Comparison of ENCODE assay signal across 8 cellular contexts in the genomic region with DNA sequence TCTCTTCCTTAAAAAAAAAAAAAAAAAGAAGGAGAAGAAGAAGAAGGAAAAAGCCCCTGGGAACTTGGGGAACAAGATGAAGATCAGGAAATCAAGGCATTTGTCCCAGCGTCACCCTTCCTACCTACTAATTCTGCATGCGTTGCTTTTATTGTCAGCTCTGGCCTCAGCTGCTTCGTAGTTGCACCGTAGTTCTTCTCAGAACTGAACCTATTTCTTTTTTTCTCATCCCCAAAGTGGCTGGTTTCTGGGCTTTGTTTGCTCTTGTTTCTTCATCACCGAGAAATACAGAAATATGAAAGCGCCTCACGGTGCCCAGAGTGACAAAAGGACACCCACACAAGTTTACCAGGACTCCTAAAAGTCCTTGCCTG. TPM values are rescaled to one million over a fixed set of nuclear protein-coding genes. Genes with fewer than 3 reads are reported as not detected.
A peak's percentile ranks its signal among the peaks of the same experiment; 100 is the strongest.
DNase-seq lines count a peak whose midpoint lies in the region; ATAC-seq, FAIRE-seq and TF ChIP-seq lines count a peak whose summit lies in the region.

No MANE protein-coding gene starts in this region.

- no peak overlapping the region for H3K27ac ChIP-seq in keratinocyte (ENCODE audit: control insufficient read depth, insufficient read depth, low read length)
- H3K27ac ChIP-seq in stomach smooth muscle (ENCODE audit: low read length): no peak overlapping the region
- H3K27ac ChIP-seq in pancreas: no peak overlapping the region

- H3K27ac Mint-ChIP-seq in activated CD4-positive, alpha-beta T cell treated with anti-CD3 and anti-CD28 coated beads, Interleukin-2, amount 10 ng/mL, durations not matched to agents 24 days and 14 days: no peak overlapping the region

- H3K4me1 ChIP-seq in keratinocyte (ENCODE audit: control insufficient read depth, extremely low read depth, insufficient read depth, low read length): no peaks in the 10 kb centered on the region
- peaks cover 11% of the 10 kb centered on the region for H3K4me1 ChIP-seq in stomach smooth muscle (ENCODE audit: control insufficient read depth, insufficient read depth, low read length)
- no peaks in the 10 kb centered on the region for H3K4me1 ChIP-seq in pancreas

- H3K4me3 ChIP-seq in astrocyte of the cerebellum (ENCODE audit: low read depth, low read length) (peak overlapping the region; percentile 51), keratinocyte (ENCODE audit: control insufficient read depth in 2 of 3, extremely low read depth in 1 of 3, insufficient read depth in 2 of 3, low read depth in 1 of 3, low read length in 3 of 3) (peak overlapping the region in 1 of 3 experiments; percentile 24), stomach smooth muscle (ENCODE audit: low read length in 2 of 2) (peak overlapping the region; percentile 70 to 79), pancreas (peak overlapping the region in 2 of 4 donors; percentile 34 to 40)

- FAIRE-seq in keratinocyte (lab: Jason Lieb, UNC) (no peak), pancreas (lab: Jason Lieb, UNC) (no peak)

- no peaks in the 10 kb centered on the region for H3K36me3 ChIP-seq in keratinocyte (ENCODE audit: control insufficient read depth in 2 of 2, extremely low read depth in 1 of 2, insufficient read depth in 2 of 2, low read length in 2 of 2)
- H3K36me3 ChIP-seq in stomach smooth muscle (ENCODE audit: control insufficient read depth in 2 of 2, insufficient read depth in 2 of 2, low read length in 2 of 2): no peaks in the 10 kb centered on the region
- H3K36me3 ChIP-seq in pancreas: no peaks in the 10 kb centered on the region

- dilution Hi-C loops in keratinocyte (cut with MboI; ENCODE audit: extremely low pct_ligation_motif_present, low sequenced_read_pairs): no loop called here

- WGBS in pancreas, 2 donors: 15 to 25% methylated on average over 7 of the region's 7 CpGs

- no peak for DNase-seq in activated CD4-positive, alpha-beta T cell treated with anti-CD3 and anti-CD28 coated beads, Interleukin-2, amount 10 ng/mL, durations not matched to agents 24 days and 14 days
- no peak for DNase-seq in activated CD4-positive, alpha-beta T cell treated with anti-CD3 and anti-CD28 coated beads, Interleukin-2, amount 50 U/mL, for 1 hour
- DNase-seq in astrocyte of the cerebellum (ENCODE audit: low read depth) (no peak), keratinocyte (ENCODE audit: low read depth, low spot score) (no peak), pancreas (no peak), SW480 (ENCODE audit: low spot score) (no peak), SHP77 treated with DMSO at 0.1 percent for 48 hours (lab: John Stamatoyannopoulos, UW) (no peak)

- TF ChIP-seq CTCF in astrocyte of the cerebellum (IDR thresholded peaks at IDR 0.05; ENCODE audit: low read depth, low read length, missing control alignments) (no peak), keratinocyte (optimal IDR thresholded peaks at IDR 0.05 in 1 of 3, IDR thresholded peaks at IDR 0.05 in 1 of 3, conservative IDR thresholded peaks at IDR 0.05 in 1 of 3; ENCODE audit: extremely low read depth in 1 of 3, insufficient read depth in 2 of 3, low read length in 3 of 3) (no peak), pancreas (IDR thresholded peaks at IDR 0.05) (no peak)

- peaks cover 6% of the 10 kb centered on the region for H3K4me1 Mint-ChIP-seq in activated CD4-positive, alpha-beta T cell treated with anti-CD3 and anti-CD28 coated beads, Interleukin-2, amount 10 ng/mL, durations not matched to agents 24 days and 14 days

- in situ Hi-C loops in astrocyte of the cerebellum (cut with HindIII; ENCODE audit: low sequenced_read_pairs): no loop called here

- H2AFZ ChIP-seq in keratinocyte (ENCODE audit: control insufficient read depth, low read length): no peak overlapping the region

- intact Hi-C loops in activated CD4-positive, alpha-beta T cell treated with anti-CD3 and anti-CD28 coated beads, Interleukin-2, amount 10 ng/mL, durations not matched to agents 24 days and 14 days (cut with micrococcal nuclease): no loop called here
- intact Hi-C loops in pancreas (cut with DNase I): no loop called here

- H3K9me1 ChIP-seq in keratinocyte (ENCODE audit: control insufficient read depth, extremely low read depth, insufficient read depth, low read length): no peaks in the 10 kb centered on the region

- H4K20me1 ChIP-seq in keratinocyte (ENCODE audit: control insufficient read depth, extremely low read depth, insufficient read depth, low read length): no peaks in the 10 kb centered on the region

- H3K27me3 ChIP-seq in keratinocyte (ENCODE audit: control insufficient read depth, extremely low read depth, insufficient read depth, low read length): peaks cover 27% of the 10 kb centered on the region
- H3K27me3 ChIP-seq in stomach smooth muscle (ENCODE audit: control insufficient read depth in 1 of 2, insufficient read depth in 2 of 2, low read length in 2 of 2): peaks cover 0 to 5% of the 10 kb centered on the region in 2 donors
- H3K27me3 ChIP-seq in pancreas: peaks cover 0 to 5% (median 0%) of the 10 kb centered on the region in 4 donors

- H3K79me2 ChIP-seq in keratinocyte (ENCODE audit: control insufficient read depth, insufficient read depth, low read length): no peaks in the 10 kb centered on the region

- peaks cover 44% of the 10 kb centered on the region for H3K27me3 Mint-ChIP-seq in activated CD4-positive, alpha-beta T cell treated with anti-CD3 and anti-CD28 coated beads, Interleukin-2, amount 10 ng/mL, durations not matched to agents 24 days and 14 days

- H3K9me3 ChIP-seq in keratinocyte (ENCODE audit: control insufficient read depth, low read depth, low read length): no peaks in the 10 kb centered on the region
- no peaks in the 10 kb centered on the region for H3K9me3 ChIP-seq in stomach smooth muscle (ENCODE audit: control insufficient read depth in 2 of 2, low read length in 2 of 2)
- H3K9me3 ChIP-seq in pancreas: no peaks in the 10 kb centered on the region

- no peak for ATAC-seq in pancreas

- H3K9me3 Mint-ChIP-seq in activated CD4-positive, alpha-beta T cell treated with anti-CD3 and anti-CD28 coated beads, Interleukin-2, amount 10 ng/mL, durations not matched to agents 24 days and 14 days: no peaks in the 10 kb centered on the region

- no peaks in the 10 kb centered on the region for H3K36me3 Mint-ChIP-seq in activated CD4-positive, alpha-beta T cell treated with anti-CD3 and anti-CD28 coated beads, Interleukin-2, amount 10 ng/mL, durations not matched to agents 24 days and 14 days (ENCODE audit: low read depth)

- peak overlapping the region; percentile 77 for H3K4me3 Mint-ChIP-seq in activated CD4-positive, alpha-beta T cell treated with anti-CD3 and anti-CD28 coated beads, Interleukin-2, amount 10 ng/mL, durations not matched to agents 24 days and 14 days

- H3K9ac ChIP-seq in keratinocyte (ENCODE audit: control insufficient read depth, extremely low read depth, insufficient read depth, low read length) (no peak overlapping the region), stomach smooth muscle (ENCODE audit: low read length in 2 of 2) (peak overlapping the region in 1 of 2 donors; percentile 54)

- peak overlapping the region; percentile 31 for H3K4me2 ChIP-seq in keratinocyte (ENCODE audit: control insufficient read depth, extremely low read depth, insufficient read depth, low read depth, low read length)

RNA-seq across cellular contexts. Expression of a gene that starts 0.9 kb away (rescaled TPM):
- total RNA-seq in activated CD4-positive, alpha-beta T cell treated with anti-CD3 and anti-CD28 coated beads, Interleukin-2, amount 10 ng/mL, durations not matched to agents 24 days and 14 days: 0.07 and 0.12 TPM in 2 replicates
- 0.26 to 0.68 TPM (median 0.44 TPM) in 3 replicates for polyA plus RNA-seq in keratinocyte
- polyA plus RNA-seq in keratinocyte (2011; ENCODE audit: low read depth): 1.1 TPM
- 0.29 and 0.46 TPM in 2 replicates for polyA plus RNA-seq in keratinocyte (2011; cell fraction: cytosol; rRNA removed)
- 0.24 and 0.41 TPM in 2 replicates for polyA plus RNA-seq in keratinocyte (2011; cell fraction: nucleus; rRNA removed)
- polyA plus RNA-seq in keratinocyte (2012; ENCODE audit: low replicate concordance): 0.18 and 0.45 TPM in 2 replicates
- 0.23 to 0.72 TPM (median 0.38 TPM) in 3 replicates for polyA minus RNA-seq in keratinocyte
- 0.58 TPM for polyA minus RNA-seq in keratinocyte (2011; cell fraction: cytosol; rRNA and poly(A)+ RNA removed)
- polyA minus RNA-seq in keratinocyte (2011; cell fraction: nucleus; rRNA and poly(A)+ RNA removed): 0.42 and 0.70 TPM in 2 replicates
- 1 to 10 TPM in 2 of 6 donors, under 1 TPM in 4; 0.59 to 1.1 (median 0.90) TPM for total RNA-seq in pancreas
- polyA plus RNA-seq in pancreas: 1 to 10 TPM in 1 of 2 donors, under 1 TPM in 1; 0.68 to 4.9 TPM
